1 cellular context compared by ENCODE assay signal in genomic region chr20:59001449-59002171, GRCh38.
TF ChIP-seq lines count a peak whose summit lies in the region.

No MANE protein-coding gene starts in this region.

TF ChIP-seq in GM23338, 12 proteins besides CTCF, POLR2A, EP300 and RAD21 (continued from another document):
- TF ChIP-seq ZNF462 (CRISPR knock-in tag; IDR thresholded peaks at IDR 0.05) = no peak
- TF ChIP-seq NANOG (IDR thresholded peaks at IDR 0.05; ENCODE audit: borderline replicate concordance) = no peak
- no peak for TF ChIP-seq CREB1 (CRISPR knock-in tag; IDR thresholded peaks at IDR 0.05; ENCODE audit: low read depth)
- TF ChIP-seq ZNF114 (CRISPR knock-in tag; IDR thresholded peaks at IDR 0.05) = no peak
- TF ChIP-seq STAT1 (IDR thresholded peaks at IDR 0.05; ENCODE audit: unreplicated experiment) = no peak
- no peak for TF ChIP-seq POLR2AphosphoS5 (IDR thresholded peaks at IDR 0.05; ENCODE audit: low read depth)
- TF ChIP-seq EZH2 (IDR thresholded peaks at IDR 0.05; ENCODE audit: low read depth, unreplicated experiment) = no peak
- TF ChIP-seq, protein P1, sequence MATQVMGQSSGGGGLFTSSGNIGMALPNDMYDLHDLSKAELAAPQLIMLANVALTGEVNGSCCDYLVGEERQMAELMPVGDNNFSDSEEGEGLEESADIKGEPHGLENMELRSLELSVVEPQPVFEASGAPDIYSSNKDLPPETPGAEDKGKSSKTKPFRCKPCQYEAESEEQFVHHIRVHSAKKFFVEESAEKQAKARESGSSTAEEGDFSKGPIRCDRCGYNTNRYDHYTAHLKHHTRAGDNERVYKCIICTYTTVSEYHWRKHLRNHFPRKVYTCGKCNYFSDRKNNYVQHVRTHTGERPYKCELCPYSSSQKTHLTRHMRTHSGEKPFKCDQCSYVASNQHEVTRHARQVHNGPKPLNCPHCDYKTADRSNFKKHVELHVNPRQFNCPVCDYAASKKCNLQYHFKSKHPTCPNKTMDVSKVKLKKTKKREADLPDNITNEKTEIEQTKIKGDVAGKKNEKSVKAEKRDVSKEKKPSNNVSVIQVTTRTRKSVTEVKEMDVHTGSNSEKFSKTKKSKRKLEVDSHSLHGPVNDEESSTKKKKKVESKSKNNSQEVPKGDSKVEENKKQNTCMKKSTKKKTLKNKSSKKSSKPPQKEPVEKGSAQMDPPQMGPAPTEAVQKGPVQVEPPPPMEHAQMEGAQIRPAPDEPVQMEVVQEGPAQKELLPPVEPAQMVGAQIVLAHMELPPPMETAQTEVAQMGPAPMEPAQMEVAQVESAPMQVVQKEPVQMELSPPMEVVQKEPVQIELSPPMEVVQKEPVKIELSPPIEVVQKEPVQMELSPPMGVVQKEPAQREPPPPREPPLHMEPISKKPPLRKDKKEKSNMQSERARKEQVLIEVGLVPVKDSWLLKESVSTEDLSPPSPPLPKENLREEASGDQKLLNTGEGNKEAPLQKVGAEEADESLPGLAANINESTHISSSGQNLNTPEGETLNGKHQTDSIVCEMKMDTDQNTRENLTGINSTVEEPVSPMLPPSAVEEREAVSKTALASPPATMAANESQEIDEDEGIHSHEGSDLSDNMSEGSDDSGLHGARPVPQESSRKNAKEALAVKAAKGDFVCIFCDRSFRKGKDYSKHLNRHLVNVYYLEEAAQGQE (IDR thresholded peaks at IDR 0.05; ENCODE audit: unreplicated experiment) = no peak
- no peak for TF ChIP-seq ZNF331 (CRISPR knock-in tag; IDR thresholded peaks at IDR 0.05; ENCODE audit: low read depth)
- TF ChIP-seq JUNB (IDR thresholded peaks at IDR 0.05; ENCODE audit: unreplicated experiment) = no peak
